Comparison of ENCODE assay signal across 9 cellular contexts in genomic region chr12:9741726-9742125, GRCh38. TPM values are rescaled to one million over a fixed set of nuclear protein-coding genes. Genes with fewer than 3 reads are reported as not detected.
DNase-seq lines count a peak whose midpoint lies in the region; ATAC-seq and TF ChIP-seq lines count a peak whose summit lies in the region.
"Had no signal": no experiment of that assay in that cellular context is flagged by ENCODE, and none has a peak within 500 bp of the region (broad histone marks: within the 10 kb centered on the region; RNA-seq: fewer than 3 reads in every experiment).

No MANE protein-coding gene starts in this region.

- DNase-seq in T follicular helper cell (ENCODE audit: low read depth) (peak; percentile 74), colonic mucosa (no peak), HCEC 1CT (no peak), NCI-H446 treated with DMSO at 0.1 percent for 48 hours (lab: John Stamatoyannopoulos, UW) (no peak), Kasumi-1 (lab: John Stamatoyannopoulos, UW) (no peak), NCI-H187 (lab: John Stamatoyannopoulos, UW) (no peak)

- H3K9ac ChIP-seq in colonic mucosa (ENCODE audit: low read depth in 2 of 2, low read length in 2 of 2): no peak overlapping the region

- H3K4me1 ChIP-seq in colonic mucosa: peaks cover 6% of the 10 kb centered on the region

- no peaks in the 10 kb centered on the region for H3K9me3 ChIP-seq in colonic mucosa
- H3K9me3 ChIP-seq: body of pancreas had no signal

- H3K27me3 ChIP-seq in colonic mucosa: no peaks in the 10 kb centered on the region
- H3K27me3 ChIP-seq: body of pancreas had no signal

- TF ChIP-seq POLR2A in GM18505 (IDR thresholded peaks at IDR 0.05; ENCODE audit: borderline replicate concordance, extremely low read depth, insufficient read depth, insufficient read length): no peak

- intact Hi-C loops in colonic mucosa (cut with DNase I): loop anchor here (10.0 kb wide), 2 partner anchors 53 to 403 kb away; no protein-coding TSS in a partner anchor

- TF ChIP-seq CTCF in colonic mucosa (IDR thresholded peaks at IDR 0.05): no peak

- no peaks in the 10 kb centered on the region for H3K36me3 ChIP-seq in colonic mucosa

- ATAC-seq in GM18505 (IDR thresholded peaks at IDR 0.05; ENCODE audit: unreplicated experiment) (peak; percentile 76), HG02852 (IDR thresholded peaks at IDR 0.05; ENCODE audit: unreplicated experiment) (peak; percentile 83)
- ATAC-seq: body of pancreas had no signal

- H3K4me3 ChIP-seq in colonic mucosa: no peak overlapping the region
- H3K4me3 ChIP-seq: body of pancreas had no signal

- peak overlapping the region; percentile 37 for H3K27ac ChIP-seq in colonic mucosa

RNA-seq across cellular contexts. Expression of gene CLECL1, which starts 8.8 kb away (rescaled TPM):
- total RNA-seq in colonic mucosa: under 1 TPM in 1 of 2 donors, not detected in 1; 0.40 TPM
- total RNA-seq: body of pancreas had no signal

RNA-seq across cellular contexts. Expression of gene CD69, which starts 19.0 kb away (rescaled TPM):
- 1 to 10 TPM; 1.4 to 3.2 TPM for total RNA-seq in colonic mucosa
